ENCODE assay signal across 18 cellular contexts in the genomic region with DNA sequence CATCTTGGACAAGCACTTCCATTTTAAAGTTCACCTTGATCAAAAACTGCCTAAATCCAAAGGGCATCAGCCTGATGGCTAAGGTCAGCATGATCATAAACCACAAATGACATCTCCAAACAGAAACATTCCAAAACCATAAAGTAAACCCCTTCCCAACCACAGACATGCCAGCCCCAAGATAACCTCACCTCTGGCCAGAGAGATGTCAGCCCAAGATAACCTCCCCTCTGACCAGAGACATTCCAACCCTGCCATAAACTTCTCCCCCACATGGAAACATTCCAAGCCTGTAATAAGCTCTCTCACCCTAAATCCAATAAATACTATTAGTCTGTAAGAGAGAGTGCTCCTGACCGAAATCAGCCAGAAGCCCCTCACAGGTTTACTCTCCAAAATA. TPM values are rescaled to one million over a fixed set of nuclear protein-coding genes. Genes with fewer than 3 reads are reported as not detected.
"Had no signal": no experiment of that assay in that cellular context is flagged by ENCODE, and none has a peak within 500 bp of the region (broad histone marks: within the 10 kb centered on the region; RNA-seq: fewer than 3 reads in every experiment).

No MANE protein-coding gene starts in this region.

- ATAC-seq: foreskin keratinocyte; naive thymus-derived CD8-positive, alpha-beta T cell had no signal

- H3K4me1 Mint-ChIP-seq: endodermal cell had no signal

- H3K27ac Mint-ChIP-seq: endodermal cell had no signal

- DNase-seq: colonic mucosa; dermis blood vessel endothelial cell; effector CD4-positive, alpha-beta T cell; endodermal cell; erythroblast; foreskin keratinocyte; naive thymus-derived CD8-positive, alpha-beta T cell; posterior cingulate gyrus; stimulated activated CD4-positive, alpha-beta T cell treated with anti-CD3 and anti-CD28 coated beads, Interleukin-2, amount 100 ng/mL, for 48 hours; stimulated activated naive CD4-positive, alpha-beta T cell treated with Interleukin-2 at 50 U/mL for 16 hours; tibial artery; upper lobe of left lung; uterus had no signal

- H3K4me3 Mint-ChIP-seq: endodermal cell; naive thymus-derived CD8-positive, alpha-beta T cell had no signal

- H3K36me3 Mint-ChIP-seq: naive thymus-derived CD8-positive, alpha-beta T cell had no signal

RNA-seq across cellular contexts. Expression of gene MARCO, which starts 18.6 kb away (rescaled TPM):
- total RNA-seq: dermis blood vessel endothelial cell; endodermal cell; endothelial cell of umbilical vein; lung microvascular endothelial cell; naive thymus-derived CD8-positive, alpha-beta T cell; osteocyte; smooth muscle cell had no signal
- polyA plus RNA-seq: endothelial cell of umbilical vein; naive thymus-derived CD8-positive, alpha-beta T cell; neural cell; smooth muscle cell had no signal
